In genomic region chr2:152718047-152718908, GRCh38 we compare ENCODE assay signal across 1 cellular context.
TF ChIP-seq lines count a peak whose summit lies in the region.

TSS of gene ARL6IP6 (plus strand) at chr2:152718620. CDS start at chr2:152718625, 5 bp downstream.

TF ChIP-seq in SK-N-SH, 30 proteins besides CTCF, POLR2A, EP300 and RAD21 (continued from another document):
- TF ChIP-seq REST (IDR thresholded peaks at IDR 0.05; ENCODE audit: low read depth, low read length): no peak
- TF ChIP-seq, protein P1, sequence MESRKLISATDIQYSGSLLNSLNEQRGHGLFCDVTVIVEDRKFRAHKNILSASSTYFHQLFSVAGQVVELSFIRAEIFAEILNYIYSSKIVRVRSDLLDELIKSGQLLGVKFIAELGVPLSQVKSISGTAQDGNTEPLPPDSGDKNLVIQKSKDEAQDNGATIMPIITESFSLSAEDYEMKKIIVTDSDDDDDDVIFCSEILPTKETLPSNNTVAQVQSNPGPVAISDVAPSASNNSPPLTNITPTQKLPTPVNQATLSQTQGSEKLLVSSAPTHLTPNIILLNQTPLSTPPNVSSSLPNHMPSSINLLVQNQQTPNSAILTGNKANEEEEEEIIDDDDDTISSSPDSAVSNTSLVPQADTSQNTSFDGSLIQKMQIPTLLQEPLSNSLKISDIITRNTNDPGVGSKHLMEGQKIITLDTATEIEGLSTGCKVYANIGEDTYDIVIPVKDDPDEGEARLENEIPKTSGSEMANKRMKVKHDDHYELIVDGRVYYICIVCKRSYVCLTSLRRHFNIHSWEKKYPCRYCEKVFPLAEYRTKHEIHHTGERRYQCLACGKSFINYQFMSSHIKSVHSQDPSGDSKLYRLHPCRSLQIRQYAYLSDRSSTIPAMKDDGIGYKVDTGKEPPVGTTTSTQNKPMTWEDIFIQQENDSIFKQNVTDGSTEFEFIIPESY (IDR thresholded peaks at IDR 0.05; ENCODE audit: borderline replicate concordance, low read depth): 0 out of 2 replicates have a peak, but pooled peaks have one; percentile 49
- TF ChIP-seq EZH2phosphoT487 (IDR thresholded peaks at IDR 0.05; ENCODE audit: borderline replicate concordance, low read depth): no peak
- TF ChIP-seq NRF1 (IDR thresholded peaks at IDR 0.05; ENCODE audit: low read depth, low read length): no peak
- no peak; the same call in 1 of the 2 replicates for TF ChIP-seq ELF1 (IDR thresholded peaks at IDR 0.05)
